ENCODE assay signal across 16 cellular contexts in genomic region chr16:19132898-19133297, GRCh38. TPM values are rescaled to one million over a fixed set of nuclear protein-coding genes. Genes with fewer than 3 reads are reported as not detected.
DNase-seq lines count a peak whose midpoint lies in the region; ATAC-seq, FAIRE-seq and TF ChIP-seq lines count a peak whose summit lies in the region.
"Had no signal": no experiment of that assay in that cellular context is flagged by ENCODE, and none has a peak within 500 bp of the region (broad histone marks: within the 10 kb centered on the region; RNA-seq: fewer than 3 reads in every experiment).

No MANE protein-coding gene starts in this region.

- no peaks in the 10 kb centered on the region for H3K9me2 ChIP-seq in Karpas-422 (replicated peaks; ENCODE audit: insufficient read depth, low read length)

- H3K4me3 ChIP-seq in GM12864 (ENCODE audit: low read depth, low read length) (no peak overlapping the region), Karpas-422 (ENCODE audit: low read length) (no peak overlapping the region), GM12878 (no peak overlapping the region), smooth muscle cell (no peak overlapping the region)

- H3K36me3 ChIP-seq in Karpas-422 (ENCODE audit: insufficient read depth, low read length) (no peaks in the 10 kb centered on the region), GM12878 (ENCODE audit: control insufficient read depth in 2 of 2, insufficient read depth in 2 of 2, low read length in 1 of 2) (no peaks in the 10 kb centered on the region), smooth muscle cell (ENCODE audit: low read depth) (no peaks in the 10 kb centered on the region)

- no peak for TF ChIP-seq POLR2A in GM12878 (IDR thresholded peaks at IDR 0.05; ENCODE audit: low read depth, low read length)

- no peaks in the 10 kb centered on the region for H3K4me1 ChIP-seq in Karpas-422 (ENCODE audit: low read length)
- peaks cover 56% of the 10 kb centered on the region for H3K4me1 ChIP-seq in GM12878 (ENCODE audit: control insufficient read depth, insufficient read depth, low read length)
- H3K4me1 ChIP-seq in smooth muscle cell (ENCODE audit: low read depth), result peaks cover 7% of the 10 kb centered on the region

- H3K27ac ChIP-seq in Karpas-422 (ENCODE audit: low read length) (no peak overlapping the region), GM12878 (ENCODE audit: control insufficient read depth, insufficient read depth) (peak overlapping the region; percentile 38; the same call in 1 of the 2 replicates), smooth muscle cell (ENCODE audit: low read depth) (peak overlapping the region; percentile 95)

- peak; percentile 53 for DNase-seq in GM12864 (ENCODE audit: low read depth)
- peak; percentile 44 for DNase-seq in Karpas-422
- DNase-seq in GM12878 (ENCODE audit: low read depth, low spot score), result no peak
- DNase-seq in smooth muscle cell (lab: John Stamatoyannopoulos, UW; ENCODE audit: unreplicated experiment), result no peak
- DNase-seq in LoVo (ENCODE audit: low spot score), result no peak
- DNase-seq in anterior cingulate cortex (lab: John Stamatoyannopoulos, UW), result no peak
- DNase-seq: activated T-cell treated with anti-CD3 and anti-CD28 coated beads for 4 hours; CD4-positive, CD25-positive, alpha-beta regulatory T cell; endodermal cell; NCI-H1105 treated with DMSO at 0.1 percent for 48 hours; NCI-H345; occipital lobe; stimulated activated CD4-positive, alpha-beta T cell treated with anti-CD3 and anti-CD28 coated beads, Interleukin-12 subunit alpha, Interleukin-12 subunit beta, amount 100 ng/mL, for 4 hours; SW 1271 had no signal

- TF ChIP-seq EP300 in GM12878 (IDR thresholded peaks at IDR 0.05; ENCODE audit: borderline replicate concordance in 1 of 2, control insufficient read depth in 1 of 2, low read depth in 2 of 2, low read length in 2 of 2), result no peak

- BruUV-seq in GM12878 (replicated peaks; lab: Mats Ljungman, UMichigan), result no TSS peak

- H4K20me1 ChIP-seq in Karpas-422 (ENCODE audit: insufficient read depth, low read depth, low read length) (no peaks in the 10 kb centered on the region), GM12878 (ENCODE audit: control insufficient read depth, insufficient read depth) (no peaks in the 10 kb centered on the region), smooth muscle cell (ENCODE audit: low read depth) (no peaks in the 10 kb centered on the region)

- H3K4me2 ChIP-seq in Karpas-422 (ENCODE audit: low read depth, low read length, poor library complexity, severe bottlenecking), result no peak overlapping the region
- H3K4me2 ChIP-seq in GM12878 (ENCODE audit: control insufficient read depth, insufficient read depth), result no peak overlapping the region
- no peak overlapping the region for H3K4me2 ChIP-seq in smooth muscle cell

- TF ChIP-seq CTCF in GM12864 (IDR thresholded peaks at IDR 0.05; ENCODE audit: low read depth, low read length, missing control alignments) (no peak), GM12878 (IDR thresholded peaks at IDR 0.05 in 2 of 3, conservative IDR thresholded peaks at IDR 0.05 in 1 of 3; ENCODE audit: control insufficient read depth in 2 of 3, extremely low read depth in 1 of 3, insufficient read depth in 1 of 3, low read depth in 3 of 3, low read length in 3 of 3) (no peak), smooth muscle cell (IDR thresholded peaks at IDR 0.05; ENCODE audit: borderline replicate concordance, insufficient read depth, poor library complexity, severe bottlenecking) (no peak)

- no peak for TF ChIP-seq RAD21 in GM12878 (IDR thresholded peaks at IDR 0.05; ENCODE audit: insufficient read depth, low read depth, low read length)

- ATAC-seq in GM12878, result no peak
- no peak for ATAC-seq in GM21576 (IDR thresholded peaks at IDR 0.05; ENCODE audit: unreplicated experiment)

- H3K27me3 ChIP-seq in Karpas-422 (ENCODE audit: low read length) (no peaks in the 10 kb centered on the region), GM12878 (replicated peaks in 1 of 2; ENCODE audit: control insufficient read depth in 2 of 2, insufficient read depth in 2 of 2, low read length in 1 of 2) (no peaks in the 10 kb centered on the region), smooth muscle cell (ENCODE audit: low read depth) (no peaks in the 10 kb centered on the region)

- intact Hi-C loops in GM12878 (cut with micrococcal nuclease; ENCODE audit: unreplicated experiment), result no loop called here

- 23% methylated on average over 11 of the region's 11 CpGs for WGBS in GM12878 (ENCODE audit: insufficient coverage, insufficient replicate concordance, low lambda C conversion rate, missing lambda C conversion rate)
- WGBS in smooth muscle cell (ENCODE audit: low lambda C conversion rate), result 59% methylated on average over 11 of the region's 11 CpGs

- peaks cover 38% of the 10 kb centered on the region for H3F3A ChIP-seq in smooth muscle cell (ENCODE audit: low read depth)

- H3K79me2 ChIP-seq in Karpas-422 (ENCODE audit: low read length), result no peaks in the 10 kb centered on the region
- no peaks in the 10 kb centered on the region for H3K79me2 ChIP-seq in GM12878 (ENCODE audit: control insufficient read depth, insufficient read depth, low read length)
- no peaks in the 10 kb centered on the region for H3K79me2 ChIP-seq in smooth muscle cell (ENCODE audit: low read depth)

- H3K9ac ChIP-seq in Karpas-422 (ENCODE audit: low read length) (no peak overlapping the region), GM12878 (ENCODE audit: control insufficient read depth, insufficient read depth, low read length) (no peak overlapping the region), smooth muscle cell (ENCODE audit: low read depth) (no peak overlapping the region)

- no peaks in the 10 kb centered on the region for H3K9me3 ChIP-seq in Karpas-422 (ENCODE audit: low read length)
- H3K9me3 ChIP-seq in GM12878 (replicated peaks; ENCODE audit: control insufficient read depth, insufficient read depth, low read length), result no peaks in the 10 kb centered on the region; the same call in 2 of the 3 replicates
- H3K9me3 ChIP-seq in smooth muscle cell (replicated peaks; ENCODE audit: low read depth), result no peaks in the 10 kb centered on the region

- no peak for FAIRE-seq in GM12878 (lab: Jason Lieb, UNC)
- FAIRE-seq: bronchial epithelial cell had no signal

- SMC1A ChIA-PET in GM12878 (lab: Charles Lee; ENCODE audit: uncharacterized antibody, unreplicated experiment), result interaction anchor here (7.3 kb wide), 1 partner anchor 15 kb away, joined by 60 read pairs; no protein-coding TSS in a partner anchor

- in situ Hi-C loops in GM12878 (cut with MboI), result no loop called here

- POLR2A ChIA-PET in GM12878 (lab: Charles Lee), result no interaction called here

- CTCF ChIA-PET in GM12878 (lab: Yijun Ruan, JAX), result interaction anchor here (1.0 kb wide), 1 partner anchor 32 kb away, joined by 4 read pairs; no protein-coding TSS in a partner anchor

- H2AFZ ChIP-seq in Karpas-422 (ENCODE audit: low read length) (0 out of 2 replicates have a peak overlapping the region, but pooled peaks have one; percentile 14), GM12878 (ENCODE audit: control insufficient read depth, low read depth, low read length) (peak overlapping the region; percentile 68), smooth muscle cell (ENCODE audit: low read depth) (no peak overlapping the region)

- RAD21 ChIA-PET in GM12878 (lab: Charles Lee; ENCODE audit: unreplicated experiment), result no interaction called here

TF ChIP-seq in GM12878, 131 proteins besides CTCF, POLR2A, EP300 and RAD21:
- TF ChIP-seq IKZF1 (conservative IDR thresholded peaks at IDR 0.05), result no peak
- TF ChIP-seq SPI1 (IDR thresholded peaks at IDR 0.05; ENCODE audit: borderline replicate concordance, insufficient read depth, low read depth, low read length), result peak; percentile 61
- TF ChIP-seq RBBP5 (conservative IDR thresholded peaks at IDR 0.05), result no peak

RNA-seq across cellular contexts. Expression of gene ITPRIPL2, which starts 19.1 kb away (rescaled TPM):
- not detected in 2 replicates for total RNA-seq in Karpas-422 (2014; rRNA removed; shearing (Covaris generic); ENCODE audit: low replicate concordance)
- total RNA-seq in GM12878 (2013; cell fraction: nucleolus; rRNA removed), result 23.0 and 26.1 TPM in 2 replicates
- total RNA-seq in GM12878 (2014; rRNA removed) (5.1 and 5.7 TPM in 2 replicates), GM12878 (2014; rRNA removed; fragmentation: Illumina TruSeq; extraction: Trizol) (4.4 and 4.5 TPM in 2 replicates), GM12878 (2021) (14.3 and 14.7 TPM in 2 replicates), smooth muscle cell (26.4 and 27.5 TPM in 2 replicates)
- polyA plus RNA-seq in GM12878 (2011; ENCODE audit: low read depth), result 1.5 TPM
- polyA plus RNA-seq in GM12878 (2011; rRNA removed) (3.0 and 3.7 TPM in 2 replicates), GM12878 (2014; fragmentation: Illumina TruSeq; extraction: Trizol) (4.0 and 5.4 TPM in 2 replicates), GM12878 (2014; fragmentation: Nextera tagmentation; extraction: Ambion mirVana) (under 1 TPM; 0.48 to 0.68 TPM), GM12878 (2014; rRNA removed) (4.3 and 5.1 TPM in 2 replicates), GM12878 (2016; fragmentation: Nextera tagmentation; extraction: Ambion mirVana) (1 to 10 TPM in 1 of 2 experiments, under 1 TPM in 1; 0.57 to 1.7 TPM), smooth muscle cell (16.4 and 19.4 TPM in 2 replicates)
- polyA plus RNA-seq in GM12878 (2011; cell fraction: cytosol; rRNA removed), result 2.1 and 3.3 TPM in 2 replicates
- polyA plus RNA-seq in GM12878 (2011; cell fraction: nucleus; rRNA removed), result 3.3 and 3.7 TPM in 2 replicates
- polyA plus RNA-seq in GM12878 (2012), result 2.3 and 3.1 TPM in 2 replicates
- 3.0 and 4.4 TPM in 2 replicates for polyA minus RNA-seq in GM12878 (2011; rRNA and poly(A)+ RNA removed)
- 3.7 and 4.2 TPM in 2 replicates for polyA minus RNA-seq in GM12878 (2011; cell fraction: cytosol; rRNA and poly(A)+ RNA removed)
- polyA minus RNA-seq in GM12878 (2011; cell fraction: nucleus; rRNA and poly(A)+ RNA removed), result 3.0 and 5.2 TPM in 2 replicates

RNA-seq across cellular contexts. Expression of gene SYT17, which starts 35.1 kb away (rescaled TPM):
- not detected in 2 replicates for total RNA-seq in Karpas-422 (2014; rRNA removed; shearing (Covaris generic); ENCODE audit: low replicate concordance)
- 24.8 and 37.1 TPM in 2 replicates for total RNA-seq in GM12878 (2013; cell fraction: nucleolus; rRNA removed)
- total RNA-seq in GM12878 (2014; rRNA removed) (5.7 and 6.2 TPM in 2 replicates), GM12878 (2014; rRNA removed; fragmentation: Illumina TruSeq; extraction: Trizol) (4.1 and 5.8 TPM in 2 replicates), GM12878 (2021) (3.8 and 4.0 TPM in 2 replicates), smooth muscle cell (2.0 and 2.2 TPM in 2 replicates)
- 0.72 TPM for polyA plus RNA-seq in GM12878 (2011; ENCODE audit: low read depth)
- polyA plus RNA-seq in GM12878 (2011; rRNA removed) (3.2 and 4.3 TPM in 2 replicates), GM12878 (2014; fragmentation: Illumina TruSeq; extraction: Trizol) (3.3 and 5.3 TPM in 2 replicates), GM12878 (2014; fragmentation: Nextera tagmentation; extraction: Ambion mirVana) (10 to 100 TPM; 10.2 to 12.3 TPM), GM12878 (2014; rRNA removed) (5.6 and 8.2 TPM in 2 replicates), GM12878 (2016; fragmentation: Nextera tagmentation; extraction: Ambion mirVana) (1 to 10 TPM; 3.7 to 4.7 TPM), smooth muscle cell (3.9 and 4.0 TPM in 2 replicates)
- polyA plus RNA-seq in GM12878 (2011; cell fraction: cytosol; rRNA removed), result 4.5 and 6.0 TPM in 2 replicates
- 6.6 TPM in 2 replicates for polyA plus RNA-seq in GM12878 (2011; cell fraction: nucleus; rRNA removed)
- 3.6 and 5.8 TPM in 2 replicates for polyA plus RNA-seq in GM12878 (2012)
- polyA minus RNA-seq in GM12878 (2011; rRNA and poly(A)+ RNA removed), result 4.5 and 6.9 TPM in 2 replicates
- 1.1 and 2.2 TPM in 2 replicates for polyA minus RNA-seq in GM12878 (2011; cell fraction: cytosol; rRNA and poly(A)+ RNA removed)
- polyA minus RNA-seq in GM12878 (2011; cell fraction: nucleus; rRNA and poly(A)+ RNA removed), result 3.6 and 7.7 TPM in 2 replicates
- total RNA-seq: CD4-positive, CD25-positive, alpha-beta regulatory T cell had no signal

Comparison
In these comparisons a context has a peak if more than half of its experiments do, and no peak if none do; other contexts are left out.
1. DNase-seq: peak in GM12864 (single experiment) and Karpas-422 (single experiment); none in GM12878 (single experiment), smooth muscle cell (single experiment), LoVo (single experiment) and anterior cingulate cortex (0 of 58).